8 cellular contexts compared by ENCODE assay signal in the genomic region with DNA sequence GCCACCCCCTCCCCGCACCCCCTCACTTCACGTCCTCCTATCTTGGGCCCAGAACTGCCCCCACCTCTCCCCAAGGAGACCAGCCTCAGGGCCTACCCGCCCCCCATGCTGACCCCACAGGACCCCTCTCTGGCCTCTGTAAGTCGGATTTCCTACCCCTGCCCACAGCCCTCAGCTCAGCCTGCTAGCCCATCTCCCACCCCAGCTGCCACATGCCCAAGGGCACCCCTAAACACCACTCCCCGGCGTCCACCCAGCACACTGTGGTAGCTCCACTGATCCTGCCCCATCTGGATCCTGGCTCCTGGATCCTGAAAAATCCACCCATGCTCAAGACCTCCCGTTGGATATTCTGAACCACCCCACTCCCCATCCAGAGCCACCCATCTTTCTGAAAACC. TPM values are rescaled to one million over a fixed set of nuclear protein-coding genes. Genes with fewer than 3 reads are reported as not detected.
DNase-seq lines count a peak whose midpoint lies in the region; ATAC-seq, FAIRE-seq and TF ChIP-seq lines count a peak whose summit lies in the region.

No MANE protein-coding gene starts in this region.

- TF ChIP-seq CTCF in left lung (IDR thresholded peaks at IDR 0.05), result no peak

- peaks cover 12% of the 10 kb centered on the region for H3K4me1 Mint-ChIP-seq in activated T-cell treated with anti-CD3 and anti-CD28 coated beads, Interleukin-2, amount 50 U/mL, for 4 hours (ENCODE audit: low read depth)
- peaks cover 15% of the 10 kb centered on the region for H3K4me1 Mint-ChIP-seq in activated naive CD8-positive, alpha-beta T cell treated with anti-CD3 and anti-CD28 coated beads, Interleukin-2, amount 10 ng/mL, durations not matched to agents 7 days and 5 days

- WGBS in thymus, result 58% methylated on average over 7 of the region's 7 CpGs

- peaks cover 0 to 20% of the 10 kb centered on the region in 2 donors for H3K27me3 ChIP-seq in left lung
- no peaks in the 10 kb centered on the region for H3K27me3 ChIP-seq in thymus (ENCODE audit: control insufficient read depth, insufficient read depth)

- no peak for ATAC-seq in activated T-cell treated with anti-CD3 and anti-CD28 coated beads, Interleukin-2, amount 50 U/mL, for 4 hours
- ATAC-seq in activated naive CD8-positive, alpha-beta T cell treated with anti-CD3 and anti-CD28 coated beads, Interleukin-2, amount 10 ng/mL, durations not matched to agents 7 days and 5 days (ENCODE audit: low read depth), result no peak
- no peak for ATAC-seq in left lung
- no peak for ATAC-seq in GM21423 (IDR thresholded peaks at IDR 0.05; ENCODE audit: unreplicated experiment)
- no peak for ATAC-seq in GM21717 (IDR thresholded peaks at IDR 0.05; ENCODE audit: unreplicated experiment)

- H3K36me3 ChIP-seq in left lung (no peaks in the 10 kb centered on the region), thymus (ENCODE audit: control insufficient read depth, insufficient read depth) (no peaks in the 10 kb centered on the region)

- H3K27ac Mint-ChIP-seq in activated naive CD8-positive, alpha-beta T cell treated with anti-CD3 and anti-CD28 coated beads, Interleukin-2, amount 10 ng/mL, durations not matched to agents 7 days and 5 days, result peak overlapping the region; percentile 83

- peak overlapping the region; percentile 80 for H3K4me3 Mint-ChIP-seq in activated T-cell treated with anti-CD3 and anti-CD28 coated beads, Interleukin-2, amount 50 U/mL, for 4 hours
- peak overlapping the region; percentile 85 for H3K4me3 Mint-ChIP-seq in activated naive CD8-positive, alpha-beta T cell treated with anti-CD3 and anti-CD28 coated beads, Interleukin-2, amount 10 ng/mL, durations not matched to agents 7 days and 5 days

- POLR2A ChIA-PET in activated naive CD8-positive, alpha-beta T cell treated with anti-CD3 and anti-CD28 coated beads, Interleukin-2, amount 10 ng/mL, durations not matched to agents 7 days and 5 days (lab: Charles Lee), result interaction anchor here (0.7 to 1.1 kb wide), 2 partner anchors 67 to 96 kb away, joined by 3 read pairs; no protein-coding TSS in a partner anchor

- peaks cover 7 to 39% of the 10 kb centered on the region in 2 donors for H3K4me1 ChIP-seq in left lung
- H3K4me1 ChIP-seq in thymus (ENCODE audit: control insufficient read depth, insufficient read depth, low read length), result peaks cover 5% of the 10 kb centered on the region

- H3K9me3 Mint-ChIP-seq in activated T-cell treated with anti-CD3 and anti-CD28 coated beads, Interleukin-2, amount 50 U/mL, for 4 hours, result no peaks in the 10 kb centered on the region
- no peaks in the 10 kb centered on the region for H3K9me3 Mint-ChIP-seq in activated naive CD8-positive, alpha-beta T cell treated with anti-CD3 and anti-CD28 coated beads, Interleukin-2, amount 10 ng/mL, durations not matched to agents 7 days and 5 days

- no peak for DNase-seq in activated T-cell treated with anti-CD3 and anti-CD28 coated beads, Interleukin-2, amount 50 U/mL, for 4 hours
- DNase-seq in activated T-cell treated with anti-CD3 and anti-CD28 coated beads, Interleukin-2, amount 50 U/mL, for 1 hour, result no peak
- no peak for DNase-seq in activated naive CD8-positive, alpha-beta T cell treated with anti-CD3 and anti-CD28 coated beads, Interleukin-2, amount 10 ng/mL, durations not matched to agents 7 days and 5 days
- DNase-seq in left lung, result no peak
- DNase-seq in urothelium cell line (ENCODE audit: low spot score), result no peak

- FAIRE-seq in urothelium cell line (lab: Jason Lieb, UNC), result no peak

- intact Hi-C loops in left lung (cut with DNase I), result no loop called here

- no peaks in the 10 kb centered on the region for H3K36me3 Mint-ChIP-seq in activated T-cell treated with anti-CD3 and anti-CD28 coated beads, Interleukin-2, amount 50 U/mL, for 4 hours (ENCODE audit: insufficient read depth)
- H3K36me3 Mint-ChIP-seq in activated naive CD8-positive, alpha-beta T cell treated with anti-CD3 and anti-CD28 coated beads, Interleukin-2, amount 10 ng/mL, durations not matched to agents 7 days and 5 days, result no peaks in the 10 kb centered on the region

- H3K27me3 Mint-ChIP-seq in activated T-cell treated with anti-CD3 and anti-CD28 coated beads, Interleukin-2, amount 50 U/mL, for 4 hours (ENCODE audit: low read depth), result no peaks in the 10 kb centered on the region
- peaks cover 14% of the 10 kb centered on the region for H3K27me3 Mint-ChIP-seq in activated naive CD8-positive, alpha-beta T cell treated with anti-CD3 and anti-CD28 coated beads, Interleukin-2, amount 10 ng/mL, durations not matched to agents 7 days and 5 days

- no peak overlapping the region for H3K27ac ChIP-seq in left lung
- no peak overlapping the region for H3K27ac ChIP-seq in thymus (ENCODE audit: low read depth)

- H3K4me3 ChIP-seq in left lung, result peak overlapping the region; percentile 53 to 58
- H3K4me3 ChIP-seq in thymus (ENCODE audit: low read length), result peak overlapping the region; percentile 87

- no peaks in the 10 kb centered on the region for H3K9me3 ChIP-seq in left lung
- no peaks in the 10 kb centered on the region for H3K9me3 ChIP-seq in thymus (ENCODE audit: control insufficient read depth)

RNA-seq across cellular contexts. Expression of gene EVI5L, which starts 0.8 kb away (rescaled TPM):
- total RNA-seq in activated T-cell treated with anti-CD3 and anti-CD28 coated beads, Interleukin-2, amount 50 U/mL, for 4 hours, result 1 to 10 TPM; 6.6 to 7.5 (median 7.1) TPM
- total RNA-seq in activated naive CD8-positive, alpha-beta T cell treated with anti-CD3 and anti-CD28 coated beads, Interleukin-2, amount 10 ng/mL, durations not matched to agents 7 days and 5 days, result 10 to 100 TPM in 1 of 2 experiments, 1 to 10 TPM in 1; 9.6 to 10.4 TPM
- 10 to 100 TPM; 14.2 to 16.9 TPM for total RNA-seq in left lung
- polyA plus RNA-seq in thymus, result 7.6 TPM

RNA-seq across cellular contexts. Expression of gene PRR36, which starts 43.4 kb away (rescaled TPM):
- total RNA-seq in activated T-cell treated with anti-CD3 and anti-CD28 coated beads, Interleukin-2, amount 50 U/mL, for 4 hours, result under 1 TPM in 2 of 3 donors, not detected in 1; 0.05 to 0.08 TPM
- total RNA-seq in activated naive CD8-positive, alpha-beta T cell treated with anti-CD3 and anti-CD28 coated beads, Interleukin-2, amount 10 ng/mL, durations not matched to agents 7 days and 5 days, result under 1 TPM; 0.40 to 0.78 TPM
- total RNA-seq in left lung, result 1 to 10 TPM; 1.2 to 4.2 TPM
- polyA plus RNA-seq in thymus, result 0.16 TPM

RNA-seq across cellular contexts. Expression of gene LRRC8E, which starts 57.5 kb away (rescaled TPM):
- total RNA-seq in activated T-cell treated with anti-CD3 and anti-CD28 coated beads, Interleukin-2, amount 50 U/mL, for 4 hours, result under 1 TPM in 1 of 3 donors, not detected in 2; 0.05 TPM
- not detected for total RNA-seq in activated naive CD8-positive, alpha-beta T cell treated with anti-CD3 and anti-CD28 coated beads, Interleukin-2, amount 10 ng/mL, durations not matched to agents 7 days and 5 days
- 10 to 100 TPM in 1 of 2 donors, 1 to 10 TPM in 1; 5.9 to 10.5 TPM for total RNA-seq in left lung
- polyA plus RNA-seq in thymus, result 0.27 TPM

Comparison
In these comparisons a context has a peak if more than half of its experiments do, and no peak if none do; other contexts are left out.
1. RNA of gene LRRC8E, which starts 57.5 kb away (total RNA-seq): 5.9 to 10.5 TPM in left lung; not detected in activated naive CD8-positive, alpha-beta T cell treated with anti-CD3 and anti-CD28 coated beads, Interleukin-2, amount 10 ng/mL, durations not matched to agents 7 days and 5 days and 0.05 TPM in activated T-cell treated with anti-CD3 and anti-CD28 coated beads, Interleukin-2, amount 50 U/mL, for 4 hours; every median in the first group is over 4 times any median in the second.